Comparison of ENCODE assay signal across 30 cellular contexts in genomic region chr1:81797701-81798100, GRCh38. TPM values are rescaled to one million over a fixed set of nuclear protein-coding genes. Genes with fewer than 3 reads are reported as not detected.
"Had no signal": no experiment of that assay in that cellular context is flagged by ENCODE, and none has a peak within 500 bp of the region (broad histone marks: within the 10 kb centered on the region; RNA-seq: fewer than 3 reads in every experiment).

No MANE protein-coding gene starts in this region.

- H3K4me3 ChIP-seq: cardiac muscle cell, Peyer's patch had no signal

- DNase-seq: activated CD4-positive, alpha-beta memory T cell treated with anti-CD3 and anti-CD28 coated beads, Interleukin-2, amount 10 ng/mL, durations not matched to agents 7 days and 5 days; activated CD4-positive, alpha-beta T cell treated with anti-CD3 and anti-CD28 coated beads for 1 hour; activated CD4-positive, alpha-beta T cell treated with anti-CD3 and anti-CD28 coated beads for 48 hours; activated CD4-positive, CD25-positive, alpha-beta regulatory T cell; activated CD8-positive, alpha-beta memory T cell treated with anti-CD3 and anti-CD28 coated beads for 24 hours; activated CD8-positive, alpha-beta memory T cell treated with anti-CD3 and anti-CD28 coated beads, Interleukin-2, amount 10 ng/mL, durations not matched to agents 7 days and 5 days; activated CD8-positive, alpha-beta memory T cell treated with anti-CD3 and anti-CD28 coated beads, Interleukin-2, amount 50 U/mL, for 48 hours; activated effector memory CD4-positive, alpha-beta T cell treated with Interleukin-2 at 50 U/mL for 16 hours; activated naive CD4-positive, alpha-beta T cell treated with anti-CD3 and anti-CD28 coated beads, Interleukin-2, amount 10 ng/mL, durations not matched to agents 7 days and 5 days; activated naive CD8-positive, alpha-beta T cell treated with anti-CD3 and anti-CD28 coated beads, Interleukin-2, amount 50 U/mL, for 24 hours; activated T-cell treated with anti-CD3 and anti-CD28 coated beads, Interleukin-2, amount 50 U/mL, for 48 hours; anterior cingulate cortex; Karpas-422; KBM-7; NCI-H1105; NCI-H1436; NCI-H1694; NCI-H1930; NCI-H510A; NCI-H526; NCI-H748 treated with DMSO at 0.1 percent for 48 hours; NK-92 treated with Interleukin-12 subunit alpha and Interleukin-12 subunit beta, amount 100 ng/mL, for 24 hours; Peyer's patch; SIG-M5; T1000; WERI-Rb-1 had no signal

- H3K27ac ChIP-seq: cardiac muscle cell, Peyer's patch, RWPE1, WERI-Rb-1 had no signal

- H3K4me1 ChIP-seq: Peyer's patch had no signal

- H3K36me3 ChIP-seq: cardiac muscle cell, Peyer's patch had no signal

- H3K9me3 ChIP-seq: Peyer's patch had no signal

- H3K27me3 ChIP-seq: cardiac muscle cell, Peyer's patch had no signal

RNA-seq across cellular contexts. Expression of gene ADGRL2, which starts 3.0 kb away (rescaled TPM):
- total RNA-seq: activated CD4-positive, alpha-beta memory T cell treated with anti-CD3 and anti-CD28 coated beads, Interleukin-2, amount 10 ng/mL, durations not matched to agents 7 days and 5 days; T-helper 1 cell treated with Interleukin-12 subunit alpha and Interleukin-12 subunit beta and Interleukin-4 antibody, amounts not matched to agents 30 ng/mL and 1 ng/mL, for 36 hours; T-helper 2 cell treated with Interferon-gamma antibody and Interleukin-4, amounts not matched to agents 100 ng/mL and 5 ng/mL, for 36 hours had no signal
